In the genomic region with DNA sequence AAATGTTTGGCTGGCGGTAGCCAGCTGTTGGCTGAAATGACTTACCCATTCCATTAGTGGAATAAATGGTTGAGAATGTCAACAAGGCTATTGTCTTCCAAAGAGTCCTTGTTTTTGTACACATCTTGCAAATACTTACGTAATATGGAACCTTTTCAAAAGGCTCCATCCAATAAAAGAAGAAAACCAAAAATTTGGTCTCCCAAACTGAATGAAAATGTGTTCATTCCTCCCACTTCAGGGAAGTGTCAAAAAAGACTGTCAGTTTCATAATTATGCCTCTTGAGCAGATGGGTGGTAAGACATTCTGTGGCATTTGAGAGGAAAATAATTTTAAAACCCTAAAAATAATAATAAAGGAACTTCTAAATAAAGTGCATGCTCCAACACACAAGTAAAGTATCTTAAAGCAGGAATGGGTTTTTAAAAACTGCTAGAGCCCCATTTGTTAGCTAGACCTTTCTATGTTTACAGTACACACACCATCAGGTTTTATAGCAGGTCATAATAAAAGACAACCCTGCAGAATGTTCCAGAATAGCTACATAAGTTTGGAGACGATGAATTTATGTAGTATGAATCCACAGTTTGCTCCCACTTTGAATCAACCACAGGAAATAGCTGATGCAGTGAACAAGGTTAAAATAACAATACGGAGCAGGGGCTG, we compare ENCODE assay signal across 22 cellular contexts.
"Had no signal": no experiment of that assay in that cellular context is flagged by ENCODE, and none has a peak within 500 bp of the region (broad histone marks: within the 10 kb centered on the region; RNA-seq: fewer than 3 reads in every experiment).

No MANE protein-coding gene starts in this region.

- H3K36me3 ChIP-seq: left lung, ovary, prostate gland, spleen, thyroid gland had no signal

- H3K9me3 ChIP-seq: left lung, ovary, prostate gland, thyroid gland had no signal

- H3K4me3 Mint-ChIP-seq: activated naive CD4-positive, alpha-beta T cell treated with anti-CD3 and anti-CD28 coated beads, Interleukin-2, amount 10 ng/mL, durations not matched to agents 7 days and 5 days; activated naive CD8-positive, alpha-beta T cell treated with anti-CD3 and anti-CD28 coated beads, Interleukin-2, amount 50 U/mL, for 24 hours; naive thymus-derived CD4-positive, alpha-beta T cell; T-helper 1 cell treated with Interleukin-12 subunit alpha and Interleukin-12 subunit beta and Interleukin-4 antibody, amounts not matched to agents 30 μg/mL and 1 μg/mL, for 36 hours had no signal

- H3K4me1 ChIP-seq: left lung, prostate gland, spleen, thyroid gland had no signal

- ATAC-seq: activated naive CD8-positive, alpha-beta T cell treated with anti-CD3 and anti-CD28 coated beads, Interleukin-2, amount 50 U/mL, for 24 hours; esophagus mucosa; left lung; naive thymus-derived CD4-positive, alpha-beta T cell; stimulated activated naive CD8-positive, alpha-beta T cell treated with anti-CD3 and anti-CD28 coated beads, Interleukin-15, Interleukin-2, amounts not matched to agents 100 U/mL and 50 U/mL, for 24 hours had no signal

- H3K36me3 Mint-ChIP-seq: activated naive CD4-positive, alpha-beta T cell treated with anti-CD3 and anti-CD28 coated beads, Interleukin-2, amount 10 ng/mL, durations not matched to agents 7 days and 5 days; naive thymus-derived CD4-positive, alpha-beta T cell had no signal

- H3K27me3 ChIP-seq: left lung, ovary, spleen, thyroid gland had no signal

- H3K27ac Mint-ChIP-seq: activated naive CD4-positive, alpha-beta T cell treated with anti-CD3 and anti-CD28 coated beads, Interleukin-2, amount 10 ng/mL, durations not matched to agents 7 days and 5 days; activated naive CD8-positive, alpha-beta T cell treated with anti-CD3 and anti-CD28 coated beads, Interleukin-2, amount 50 U/mL, for 24 hours; naive thymus-derived CD4-positive, alpha-beta T cell; T-helper 1 cell treated with Interleukin-12 subunit alpha and Interleukin-12 subunit beta and Interleukin-4 antibody, amounts not matched to agents 30 μg/mL and 1 μg/mL, for 36 hours had no signal

- H3K4me1 Mint-ChIP-seq: activated naive CD4-positive, alpha-beta T cell treated with anti-CD3 and anti-CD28 coated beads, Interleukin-2, amount 10 ng/mL, durations not matched to agents 7 days and 5 days; activated naive CD8-positive, alpha-beta T cell treated with anti-CD3 and anti-CD28 coated beads, Interleukin-2, amount 50 U/mL, for 24 hours; naive thymus-derived CD4-positive, alpha-beta T cell had no signal

- DNase-seq: activated CD4-positive, alpha-beta T cell treated with anti-CD3 and anti-CD28 coated beads for 4 hours; activated CD4-positive, alpha-beta T cell treated with anti-CD3 and anti-CD28 coated beads, Interleukin-2, amount 50 U/mL, for 48 hours; activated CD4-positive, CD25-positive, alpha-beta regulatory T cell; activated effector memory CD4-positive, alpha-beta T cell treated with Interleukin-2 at 50 U/mL for 16 hours; activated naive CD4-positive, alpha-beta T cell treated with anti-CD3 and anti-CD28 coated beads, Interleukin-2, amount 10 ng/mL, durations not matched to agents 7 days and 5 days; activated naive CD8-positive, alpha-beta T cell treated with anti-CD3 and anti-CD28 coated beads, Interleukin-2, amount 50 U/mL, for 24 hours; activated T-cell treated with anti-CD3 and anti-CD28 coated beads, Interleukin-2, amount 50 U/mL, for 48 hours; cerebellar nuclear complex; hypothalamus; kidney; left lung; naive thymus-derived CD4-positive, alpha-beta T cell; ovary; spleen; stimulated activated CD4-positive, alpha-beta T cell treated with anti-CD3 and anti-CD28 coated beads, Interleukin-4, amount 100 ng/mL, for 24 hours; stimulated activated naive CD8-positive, alpha-beta T cell treated with anti-CD3 and anti-CD28 coated beads, Interleukin-15, Interleukin-2, amounts not matched to agents 100 U/mL and 50 U/mL, for 24 hours; T1000; thyroid gland had no signal

- H3K4me3 ChIP-seq: left lung, lung, ovary, prostate gland, spleen, thyroid gland had no signal

- H3K27ac ChIP-seq: left lung, ovary, prostate gland, spleen, thyroid gland had no signal

- H3K27me3 Mint-ChIP-seq: activated naive CD4-positive, alpha-beta T cell treated with anti-CD3 and anti-CD28 coated beads, Interleukin-2, amount 10 ng/mL, durations not matched to agents 7 days and 5 days; activated naive CD8-positive, alpha-beta T cell treated with anti-CD3 and anti-CD28 coated beads, Interleukin-2, amount 50 U/mL, for 24 hours; naive thymus-derived CD4-positive, alpha-beta T cell had no signal
